1 cellular context compared by ENCODE assay signal in the genomic region with DNA sequence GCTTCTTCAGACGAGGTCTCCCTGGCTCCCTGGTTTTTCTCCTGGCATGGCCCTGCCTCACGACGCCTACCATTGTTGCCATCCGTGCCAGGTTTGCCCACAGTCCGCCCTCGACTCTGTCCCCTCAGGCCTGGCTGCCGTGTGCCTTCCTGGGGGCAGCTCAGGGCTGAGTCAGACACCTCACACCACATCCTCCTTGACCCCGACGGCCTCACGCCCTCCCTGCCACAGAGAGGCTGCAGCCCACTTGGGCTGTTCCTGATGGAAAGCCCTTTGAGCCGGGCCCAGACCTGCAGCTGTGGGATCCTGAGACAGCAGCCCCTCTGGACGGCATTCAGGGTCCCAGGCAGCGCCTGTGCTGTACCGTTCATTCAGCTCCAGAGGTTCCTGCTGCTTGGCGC.
TF ChIP-seq lines count a peak whose summit lies in the region.

No MANE protein-coding gene starts in this region.

TF ChIP-seq in HepG2, 621 proteins besides CTCF, POLR2A, EP300 and RAD21 (continued from another document):
- TF ChIP-seq, protein P1, sequence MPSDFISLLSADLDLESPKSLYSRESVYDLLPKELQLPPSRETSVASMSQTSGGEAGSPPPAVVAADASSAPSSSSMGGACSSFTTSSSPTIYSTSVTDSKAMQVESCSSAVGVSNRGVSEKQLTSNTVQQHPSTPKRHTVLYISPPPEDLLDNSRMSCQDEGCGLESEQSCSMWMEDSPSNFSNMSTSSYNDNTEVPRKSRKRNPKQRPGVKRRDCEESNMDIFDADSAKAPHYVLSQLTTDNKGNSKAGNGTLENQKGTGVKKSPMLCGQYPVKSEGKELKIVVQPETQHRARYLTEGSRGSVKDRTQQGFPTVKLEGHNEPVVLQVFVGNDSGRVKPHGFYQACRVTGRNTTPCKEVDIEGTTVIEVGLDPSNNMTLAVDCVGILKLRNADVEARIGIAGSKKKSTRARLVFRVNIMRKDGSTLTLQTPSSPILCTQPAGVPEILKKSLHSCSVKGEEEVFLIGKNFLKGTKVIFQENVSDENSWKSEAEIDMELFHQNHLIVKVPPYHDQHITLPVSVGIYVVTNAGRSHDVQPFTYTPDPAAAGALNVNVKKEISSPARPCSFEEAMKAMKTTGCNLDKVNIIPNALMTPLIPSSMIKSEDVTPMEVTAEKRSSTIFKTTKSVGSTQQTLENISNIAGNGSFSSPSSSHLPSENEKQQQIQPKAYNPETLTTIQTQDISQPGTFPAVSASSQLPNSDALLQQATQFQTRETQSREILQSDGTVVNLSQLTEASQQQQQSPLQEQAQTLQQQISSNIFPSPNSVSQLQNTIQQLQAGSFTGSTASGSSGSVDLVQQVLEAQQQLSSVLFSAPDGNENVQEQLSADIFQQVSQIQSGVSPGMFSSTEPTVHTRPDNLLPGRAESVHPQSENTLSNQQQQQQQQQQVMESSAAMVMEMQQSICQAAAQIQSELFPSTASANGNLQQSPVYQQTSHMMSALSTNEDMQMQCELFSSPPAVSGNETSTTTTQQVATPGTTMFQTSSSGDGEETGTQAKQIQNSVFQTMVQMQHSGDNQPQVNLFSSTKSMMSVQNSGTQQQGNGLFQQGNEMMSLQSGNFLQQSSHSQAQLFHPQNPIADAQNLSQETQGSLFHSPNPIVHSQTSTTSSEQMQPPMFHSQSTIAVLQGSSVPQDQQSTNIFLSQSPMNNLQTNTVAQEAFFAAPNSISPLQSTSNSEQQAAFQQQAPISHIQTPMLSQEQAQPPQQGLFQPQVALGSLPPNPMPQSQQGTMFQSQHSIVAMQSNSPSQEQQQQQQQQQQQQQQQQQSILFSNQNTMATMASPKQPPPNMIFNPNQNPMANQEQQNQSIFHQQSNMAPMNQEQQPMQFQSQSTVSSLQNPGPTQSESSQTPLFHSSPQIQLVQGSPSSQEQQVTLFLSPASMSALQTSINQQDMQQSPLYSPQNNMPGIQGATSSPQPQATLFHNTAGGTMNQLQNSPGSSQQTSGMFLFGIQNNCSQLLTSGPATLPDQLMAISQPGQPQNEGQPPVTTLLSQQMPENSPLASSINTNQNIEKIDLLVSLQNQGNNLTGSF (CRISPR knock-in tag; IDR thresholded peaks at IDR 0.05): no peak
